Comparison of ENCODE assay signal across 9 cellular contexts in genomic region chr3:31659246-31659645, GRCh38.
"Had no signal": no experiment of that assay in that cellular context is flagged by ENCODE, and none has a peak within 500 bp of the region (broad histone marks: within the 10 kb centered on the region; RNA-seq: fewer than 3 reads in every experiment).

No MANE protein-coding gene starts in this region.

- H3K9ac ChIP-seq: GM23248 had no signal

- H2AFZ ChIP-seq: GM23248 had no signal

- FAIRE-seq: HTR-8/SVneo, K562 had no signal

- H3K9me3 ChIP-seq: HAP-1 had no signal

- ATAC-seq: HCT116, K562 had no signal

- H3K27ac ChIP-seq: GM23248 had no signal

- DNase-seq: GM23248, GOT3, H7, HFFc6, IMR-90 had no signal

- H3K4me3 ChIP-seq: GM23248, HAP-1, K562 had no signal
